1 cellular context compared by ENCODE assay signal in the genomic region with DNA sequence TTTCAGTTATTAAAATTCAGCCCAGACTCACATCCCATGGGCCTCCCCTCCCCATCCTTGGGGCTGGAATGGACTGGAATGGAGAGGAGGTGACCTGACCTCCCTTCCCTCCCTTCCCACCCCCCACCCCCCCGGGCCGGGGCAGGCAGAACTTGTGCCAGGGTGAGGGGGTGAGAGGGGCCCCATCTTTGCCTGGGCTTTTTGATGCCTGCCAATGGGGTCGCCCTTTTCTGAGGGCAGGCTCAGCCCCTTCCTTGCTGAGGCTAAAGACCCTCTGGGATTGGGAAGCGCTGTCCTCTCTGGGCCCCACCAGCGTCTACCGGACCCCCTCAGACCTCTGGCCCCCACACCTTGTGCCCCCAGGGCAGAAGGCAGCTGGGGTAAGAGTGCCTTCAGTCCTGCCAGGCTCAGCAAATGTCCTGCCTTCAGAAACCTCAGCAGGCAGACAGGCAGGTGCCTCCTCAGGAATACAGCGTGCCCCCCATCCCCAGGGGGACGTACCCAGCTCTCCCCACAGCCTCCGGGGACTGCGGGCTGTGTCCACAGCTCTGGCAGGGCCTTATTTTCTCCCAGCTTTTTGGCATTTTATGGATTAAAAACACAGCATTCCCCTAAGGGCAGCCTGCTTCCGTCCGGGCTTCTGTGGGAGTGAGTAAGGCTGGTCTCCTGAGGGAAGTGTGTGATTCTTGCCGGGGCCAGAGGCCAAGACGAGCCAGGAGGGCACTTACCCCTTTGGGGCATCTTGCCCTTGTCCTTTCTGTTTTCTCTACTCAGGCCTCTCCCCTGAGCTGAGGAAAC.
TF ChIP-seq lines count a peak whose summit lies in the region.

No MANE protein-coding gene starts in this region.

TF ChIP-seq in HepG2, 621 proteins besides CTCF, POLR2A, EP300 and RAD21:
- no peak for TF ChIP-seq ZBTB40 (IDR thresholded peaks at IDR 0.05)
- no peak for TF ChIP-seq ZBTB40 (CRISPR knock-in tag; IDR thresholded peaks at IDR 0.05)
- no peak for TF ChIP-seq FLYWCH1 (CRISPR knock-in tag; IDR thresholded peaks at IDR 0.05)
- no peak for TF ChIP-seq AFF4 (CRISPR knock-in tag; IDR thresholded peaks at IDR 0.05)
- no peak for TF ChIP-seq IRF1 (CRISPR knock-in tag; IDR thresholded peaks at IDR 0.05; ENCODE audit: low read depth)
- TF ChIP-seq, protein P1, sequence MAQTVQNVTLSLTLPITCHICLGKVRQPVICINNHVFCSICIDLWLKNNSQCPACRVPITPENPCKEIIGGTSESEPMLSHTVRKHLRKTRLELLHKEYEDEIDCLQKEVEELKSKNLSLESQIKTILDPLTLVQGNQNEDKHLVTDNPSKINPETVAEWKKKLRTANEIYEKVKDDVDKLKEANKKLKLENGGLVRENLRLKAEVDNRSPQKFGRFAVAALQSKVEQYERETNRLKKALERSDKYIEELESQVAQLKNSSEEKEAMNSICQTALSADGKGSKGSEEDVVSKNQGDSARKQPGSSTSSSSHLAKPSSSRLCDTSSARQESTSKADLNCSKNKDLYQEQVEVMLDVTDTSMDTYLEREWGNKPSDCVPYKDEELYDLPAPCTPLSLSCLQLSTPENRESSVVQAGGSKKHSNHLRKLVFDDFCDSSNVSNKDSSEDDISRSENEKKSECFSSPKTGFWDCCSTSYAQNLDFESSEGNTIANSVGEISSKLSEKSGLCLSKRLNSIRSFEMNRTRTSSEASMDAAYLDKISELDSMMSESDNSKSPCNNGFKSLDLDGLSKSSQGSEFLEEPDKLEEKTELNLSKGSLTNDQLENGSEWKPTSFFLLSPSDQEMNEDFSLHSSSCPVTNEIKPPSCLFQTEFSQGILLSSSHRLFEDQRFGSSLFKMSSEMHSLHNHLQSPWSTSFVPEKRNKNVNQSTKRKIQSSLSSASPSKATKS (CRISPR knock-in tag; IDR thresholded peaks at IDR 0.05), result no peak
- no peak for TF ChIP-seq ZFP36L2 (CRISPR knock-in tag; IDR thresholded peaks at IDR 0.05)
